ENCODE assay signal across 15 cellular contexts in genomic region chr14:71554323-71554722, GRCh38.
DNase-seq lines count a peak whose midpoint lies in the region; ATAC-seq and TF ChIP-seq lines count a peak whose summit lies in the region.
"Had no signal": no experiment of that assay in that cellular context is flagged by ENCODE, and none has a peak within 500 bp of the region (broad histone marks: within the 10 kb centered on the region; RNA-seq: fewer than 3 reads in every experiment).

No MANE protein-coding gene starts in this region.

- TF ChIP-seq CTCF in DND-41 (IDR thresholded peaks at IDR 0.05; ENCODE audit: borderline replicate concordance, extremely low read depth, low read length, poor library complexity, severe bottlenecking) (no peak), GM13977 (IDR thresholded peaks at IDR 0.05; ENCODE audit: extremely low read depth, insufficient read depth, missing control alignments) (no peak), OCI-LY1 (IDR thresholded peaks at IDR 0.05; ENCODE audit: low read length) (no peak), hepatocyte (IDR thresholded peaks at IDR 0.05; ENCODE audit: poor library complexity) (no peak), prostate gland (IDR thresholded peaks at IDR 0.05) (no peak)

- H3K36me3 ChIP-seq in DND-41 (ENCODE audit: insufficient read depth, low read length) (no peaks in the 10 kb centered on the region), OCI-LY1 (ENCODE audit: insufficient read depth, low read length) (no peaks in the 10 kb centered on the region), hepatocyte (replicated peaks; ENCODE audit: insufficient read depth, low read depth) (no peaks in the 10 kb centered on the region), prostate gland (no peaks in the 10 kb centered on the region)
- H3K36me3 ChIP-seq: brain microvascular endothelial cell had no signal

- no peaks in the 10 kb centered on the region for H3K9me3 ChIP-seq in DND-41 (ENCODE audit: insufficient read depth, low read length, severe bottlenecking)
- no peaks in the 10 kb centered on the region for H3K9me3 ChIP-seq in OCI-LY1 (ENCODE audit: low read length)
- H3K9me3 ChIP-seq in hepatocyte (ENCODE audit: low read depth), result no peaks in the 10 kb centered on the region
- H3K9me3 ChIP-seq in prostate gland, result no peaks in the 10 kb centered on the region

- H3K9me2 ChIP-seq in OCI-LY1 (ENCODE audit: low read depth, low read length), result no peaks in the 10 kb centered on the region
- no peaks in the 10 kb centered on the region for H3K9me2 ChIP-seq in hepatocyte (replicated peaks; ENCODE audit: insufficient read depth)

- H3K27ac ChIP-seq in DND-41 (ENCODE audit: low read length), result peak overlapping the region; percentile 82
- peak overlapping the region; percentile 93 for H3K27ac ChIP-seq in OCI-LY1 (ENCODE audit: low read depth, low read length, poor library complexity, severe bottlenecking)
- peak overlapping the region; percentile 80 for H3K27ac ChIP-seq in hepatocyte
- no peak overlapping the region for H3K27ac ChIP-seq in prostate gland
- no peak overlapping the region for H3K27ac ChIP-seq in substantia nigra (ENCODE audit: low read depth, low read length, poor library complexity, severe bottlenecking)
- H3K27ac ChIP-seq: brain microvascular endothelial cell had no signal

- H3K79me2 ChIP-seq in DND-41 (ENCODE audit: insufficient read depth, low read length) (peaks cover 44% of the 10 kb centered on the region), OCI-LY1 (ENCODE audit: insufficient read depth, low read length) (no peaks in the 10 kb centered on the region), hepatocyte (peaks cover 26% of the 10 kb centered on the region)

- peak overlapping the region; percentile 54 for H3K9ac ChIP-seq in DND-41 (ENCODE audit: low read depth, low read length)
- no peak overlapping the region for H3K9ac ChIP-seq in OCI-LY1 (ENCODE audit: low read length)

- no peak for ATAC-seq in DND-41 (ENCODE audit: insufficient read depth, low read depth)

- in situ Hi-C loops in GM13977 (cut with MboI; ENCODE audit: low pct_unique_long_range_greater_than_20kb, low sequenced_read_pairs, unreplicated experiment), result no loop called here

- WGBS in hepatocyte (ENCODE audit: low lambda C conversion rate, missing lambda C conversion rate), result 75% methylated on average over 2 of the region's 2 CpGs
- WGBS in prostate gland, result 87% methylated on average over 2 of the region's 2 CpGs

- H2AFZ ChIP-seq in DND-41 (ENCODE audit: low read depth, low read length) (no peak overlapping the region), OCI-LY1 (ENCODE audit: low read length) (no peak overlapping the region), hepatocyte (no peak overlapping the region)

- intact Hi-C loops in prostate gland (cut with DNase I), result no loop called here

- no peak for DNase-seq in DND-41
- peak; percentile 28 for DNase-seq in GM13977 (ENCODE audit: low spot score)
- no peak for DNase-seq in hepatocyte (ENCODE audit: low spot score)
- DNase-seq in NCI-H1092 (lab: John Stamatoyannopoulos, UW), result no peak
- no peak for DNase-seq in prostate gland (ENCODE audit: low spot score)
- no peak for DNase-seq in NCI-H748 (lab: John Stamatoyannopoulos, UW; ENCODE audit: unreplicated experiment)
- no peak for DNase-seq in substantia nigra (lab: John Stamatoyannopoulos, UW)
- DNase-seq: activated CD8-positive, alpha-beta memory T cell treated with anti-CD3 and anti-CD28 coated beads for 24 hours; brain microvascular endothelial cell; hippocampal formation; mammary epithelial cell; NCI-H1417; NCI-H748 treated with DMSO at 0.1 percent for 48 hours; stimulated activated CD4-positive, alpha-beta T cell treated with anti-CD3 and anti-CD28 coated beads, Interleukin-2, amount 100 ng/mL, for 24 hours had no signal

- H3F3A ChIP-seq in OCI-LY1 (ENCODE audit: insufficient read depth, low read length), result 0 out of 2 replicates have a peak, but pooled peaks cover 6% of the 10 kb centered on the region

- no peaks in the 10 kb centered on the region for H3K27me3 ChIP-seq in DND-41 (ENCODE audit: insufficient read depth, low read length, poor library complexity)
- no peaks in the 10 kb centered on the region for H3K27me3 ChIP-seq in OCI-LY1 (ENCODE audit: insufficient read depth, low read length)
- H3K27me3 ChIP-seq in hepatocyte, result no peaks in the 10 kb centered on the region
- no peaks in the 10 kb centered on the region for H3K27me3 ChIP-seq in prostate gland (replicated peaks; ENCODE audit: insufficient read depth)
- H3K27me3 ChIP-seq: brain microvascular endothelial cell had no signal

- H3K4me3 ChIP-seq in DND-41 (ENCODE audit: low read depth in 1 of 2, low read length in 2 of 2) (peak overlapping the region in 1 of 2 experiments; percentile 45; a peak in 1 of 4 replicates), OCI-LY1 (ENCODE audit: low read depth, low read length, poor library complexity, severe bottlenecking) (no peak overlapping the region), hepatocyte (no peak overlapping the region), prostate gland (no peak overlapping the region)

- no peak for TF ChIP-seq POLR2A in prostate gland (IDR thresholded peaks at IDR 0.05)

- H3K4me1 ChIP-seq in DND-41 (ENCODE audit: insufficient read depth, low read length) (peaks cover 55% of the 10 kb centered on the region), OCI-LY1 (ENCODE audit: insufficient read depth, low read length, severe bottlenecking) (peaks cover 68% of the 10 kb centered on the region), hepatocyte (ENCODE audit: insufficient read depth) (peaks cover 16% of the 10 kb centered on the region), prostate gland (replicated peaks) (no peaks in the 10 kb centered on the region)

- H4K20me1 ChIP-seq in DND-41 (ENCODE audit: insufficient read depth, low read length) (no peaks in the 10 kb centered on the region), OCI-LY1 (ENCODE audit: insufficient read depth, low read length) (no peaks in the 10 kb centered on the region), hepatocyte (ENCODE audit: insufficient read depth, poor library complexity, severe bottlenecking) (no peaks in the 10 kb centered on the region)

- H3K4me2 ChIP-seq in DND-41 (ENCODE audit: insufficient read depth, low read length), result peak overlapping the region; percentile 65
- H3K4me2 ChIP-seq in OCI-LY1 (ENCODE audit: low read length), result no peak overlapping the region; the same call in 1 of the 2 replicates
- H3K4me2 ChIP-seq in hepatocyte, result peak overlapping the region; percentile 12

Comparison
In these comparisons a context has a peak if more than half of its experiments do, and no peak if none do; other contexts are left out.
1. H3K27ac ChIP-seq: peak in DND-41 (single experiment), OCI-LY1 (single experiment) and hepatocyte (single experiment); none in prostate gland (0 of 2) and substantia nigra (single experiment).